Comparison of ENCODE assay signal across 8 cellular contexts in the genomic region with DNA sequence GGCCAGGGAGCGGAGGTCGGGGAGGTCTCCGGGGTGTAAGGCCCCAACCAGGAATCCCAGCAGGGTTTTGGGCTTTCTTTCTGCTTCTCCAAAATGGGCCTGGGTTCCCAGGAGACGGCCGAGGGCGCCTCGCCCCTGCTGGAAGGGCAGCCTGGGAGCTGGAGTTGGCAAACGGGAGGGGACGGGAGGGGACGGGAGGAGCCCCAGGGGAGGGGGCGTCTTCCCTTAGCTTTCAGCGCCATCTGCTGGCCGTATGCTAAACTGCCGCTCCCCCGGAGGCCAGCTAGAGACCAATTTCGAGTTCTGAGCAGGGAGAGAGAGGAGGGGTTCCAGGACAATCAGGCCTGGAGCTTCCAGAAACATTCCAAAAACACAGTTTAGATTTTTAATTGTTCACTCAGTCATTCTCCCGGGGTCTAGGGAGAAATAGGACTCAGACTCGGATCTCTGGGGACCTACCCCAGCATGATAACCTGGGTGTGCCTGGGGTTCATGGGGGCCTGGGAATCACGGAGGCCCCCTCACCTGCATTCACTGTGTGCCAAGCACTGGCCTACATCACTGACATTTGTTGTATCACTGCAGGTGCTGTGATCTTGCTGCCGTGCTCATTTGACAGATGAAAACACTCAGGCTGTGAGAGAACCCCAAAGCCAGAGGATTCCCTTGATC. TPM values are rescaled to one million over a fixed set of nuclear protein-coding genes. Genes with fewer than 3 reads are reported as not detected.
DNase-seq lines count a peak whose midpoint lies in the region; ATAC-seq, FAIRE-seq and TF ChIP-seq lines count a peak whose summit lies in the region.

No MANE protein-coding gene starts in this region.

- no peaks in the 10 kb centered on the region for H3K79me2 ChIP-seq in ACC112 (ENCODE audit: control insufficient read depth, insufficient read depth, low read length, unreplicated experiment)

- no peak for FAIRE-seq in bronchial epithelial cell (lab: Jason Lieb, UNC)

- no peak overlapping the region for H3K27ac ChIP-seq in ACC112 (ENCODE audit: low read depth, low read length)

- no peaks in the 10 kb centered on the region for H3K36me3 ChIP-seq in ACC112 (ENCODE audit: insufficient read depth, low read length)
- no peaks in the 10 kb centered on the region for H3K36me3 ChIP-seq in bronchial epithelial cell (ENCODE audit: control insufficient read depth, insufficient read depth, low read length)

- H3K4me3 ChIP-seq in ACC112 (ENCODE audit: low read depth, low read length): peak overlapping the region; percentile 46
- H3K4me3 ChIP-seq in bronchial epithelial cell (ENCODE audit: low read depth, low read length): no peak overlapping the region

- TF ChIP-seq CTCF in bronchial epithelial cell (IDR thresholded peaks at IDR 0.05; ENCODE audit: insufficient read depth, low read length, severe bottlenecking): peak; percentile 86

- ATAC-seq in HG03108 (IDR thresholded peaks at IDR 0.05; ENCODE audit: unreplicated experiment): no peak

- H2AFZ ChIP-seq in ACC112 (ENCODE audit: low read length, unreplicated experiment): peak overlapping the region; percentile 61

- H3K27me3 ChIP-seq in ACC112 (ENCODE audit: insufficient read depth, low read length): peaks cover 20% of the 10 kb centered on the region
- peaks cover 2% of the 10 kb centered on the region for H3K27me3 ChIP-seq in bronchial epithelial cell (ENCODE audit: control insufficient read depth, insufficient read depth, low read length)

- DNase-seq in GM19240 (ENCODE audit: insufficient read length, low spot score): peak; percentile 56
- DNase-seq in NCI-H2227 treated with DMSO at 0.1 percent for 48 hours (lab: John Stamatoyannopoulos, UW): peak; percentile 80
- DNase-seq in activated CD4-positive, CD25-positive, alpha-beta regulatory T cell treated with anti-CD3 and anti-CD28 coated beads, Interleukin-2, amount 50 U/mL, for 16 hours (ENCODE audit: low read depth, low spot score): peak; percentile 74
- peak; percentile 43 for DNase-seq in bronchial epithelial cell (ENCODE audit: low read depth)
- peak; percentile 71 for DNase-seq in kidney tubule cell (ENCODE audit: low spot score)
- DNase-seq in stimulated activated CD4-positive, alpha-beta T cell treated with anti-CD3 and anti-CD28 coated beads, Interleukin-2, amount 100 ng/mL, for 24 hours: peak; percentile 89 to 92

- no peaks in the 10 kb centered on the region for H3K4me1 ChIP-seq in ACC112 (ENCODE audit: control insufficient read depth, insufficient read depth, low read length, unreplicated experiment)

RNA-seq across cellular contexts. Expression of a gene that starts 23.0 kb away (rescaled TPM):
- 12.8 and 21.9 TPM in 2 replicates for total RNA-seq in bronchial epithelial cell
